ENCODE assay signal across 8 cellular contexts in the genomic region with DNA sequence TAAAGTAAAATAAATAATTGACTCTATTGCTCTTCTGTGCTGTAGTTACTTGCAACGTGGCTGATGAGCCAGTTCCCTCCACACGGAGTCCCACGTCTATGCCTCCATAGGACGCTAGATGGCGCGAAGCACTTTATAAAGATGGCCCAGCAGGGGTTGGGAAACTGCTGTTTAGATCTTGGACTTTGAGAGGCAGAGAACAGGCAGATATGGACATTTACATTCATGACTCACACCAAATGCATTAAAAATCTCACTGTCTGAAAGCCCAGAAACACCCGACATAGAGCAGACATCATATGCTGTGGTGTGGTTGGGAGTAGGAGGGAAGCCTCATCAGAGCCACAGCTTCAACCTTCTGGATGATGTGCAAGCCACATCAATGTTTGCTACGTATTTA.
A peak's percentile ranks its signal among the peaks of the same experiment; 100 is the strongest.
DNase-seq lines count a peak whose midpoint lies in the region; ATAC-seq and TF ChIP-seq lines count a peak whose summit lies in the region.

No MANE protein-coding gene starts in this region.

- in situ Hi-C loops in ACHN (cut with HindIII; ENCODE audit: low pct_ligation_motif_present, low pct_unique_long_range_greater_than_20kb, low sequenced_read_pairs), result no loop called here

- H3K27ac ChIP-seq in SK-N-MC (no peak overlapping the region), body of pancreas (no peak overlapping the region), iPS DF 6.9 (ENCODE audit: low read length) (no peak overlapping the region), spleen (no peak overlapping the region)

- TF ChIP-seq POLR2A in GM18505 (IDR thresholded peaks at IDR 0.05; ENCODE audit: borderline replicate concordance, extremely low read depth, insufficient read depth, insufficient read length) (no peak), body of pancreas (IDR thresholded peaks at IDR 0.05) (no peak), spleen (IDR thresholded peaks at IDR 0.05) (no peak)

- no peak overlapping the region for H3K9ac ChIP-seq in SK-N-MC (ENCODE audit: insufficient read length)

- peak overlapping the region; percentile 74 for H3K4me3 ChIP-seq in SK-N-MC
- no peak overlapping the region for H3K4me3 ChIP-seq in body of pancreas
- H3K4me3 ChIP-seq in iPS DF 6.9 (ENCODE audit: low read length), result no peak overlapping the region
- no peak overlapping the region for H3K4me3 ChIP-seq in spleen

- H3K4me1 ChIP-seq in body of pancreas (no peaks in the 10 kb centered on the region), iPS DF 6.9 (ENCODE audit: control insufficient read depth, insufficient read depth, low read length) (no peaks in the 10 kb centered on the region), spleen (peaks cover 0 to 5% (median 0%) of the 10 kb centered on the region in 6 donors)

- intact Hi-C loops in body of pancreas (cut with DNase I) (loop anchor here (5.0 kb wide), 1 partner anchor 441 kb away; no protein-coding TSS in a partner anchor), spleen (cut with DNase I; ENCODE audit: low total_unique reads) (loop anchor here (5.0 kb wide), 1 partner anchor 441 kb away; no protein-coding TSS in a partner anchor)

- TF ChIP-seq CTCF in body of pancreas (IDR thresholded peaks at IDR 0.05), result peak; percentile 70 to 92 (median 87)
- TF ChIP-seq CTCF in spleen (IDR thresholded peaks at IDR 0.05 in 8 of 11, conservative IDR thresholded peaks at IDR 0.05 in 3 of 11), result peak in 10 of 11 experiments; percentile 29 to 87 (median 72)

- WGBS in body of pancreas, 2 donors, result 7 to 8% methylated on average over 8 of the region's 8 CpGs
- WGBS in iPS DF 6.9 (ENCODE audit: insufficient coverage, insufficient read length), result no CpG with 5 or more reads among the region's 8 CpGs
- WGBS in spleen, 5 donors, result 9 to 13% (median 12%) methylated on average over 8 of the region's 8 CpGs

- no peaks in the 10 kb centered on the region for H3K36me3 ChIP-seq in SK-N-MC (ENCODE audit: insufficient read depth, low read length)
- no peaks in the 10 kb centered on the region for H3K36me3 ChIP-seq in body of pancreas (replicated peaks in 1 of 2; ENCODE audit: insufficient read depth in 1 of 2, low read depth in 2 of 2)
- no peaks in the 10 kb centered on the region for H3K36me3 ChIP-seq in iPS DF 6.9 (ENCODE audit: control insufficient read depth, insufficient read depth, low read length)
- no peaks in the 10 kb centered on the region for H3K36me3 ChIP-seq in spleen

- H3K27me3 ChIP-seq in body of pancreas (no peaks in the 10 kb centered on the region), iPS DF 6.9 (ENCODE audit: control insufficient read depth, insufficient read depth, low read length) (no peaks in the 10 kb centered on the region), spleen (replicated peaks in 1 of 7) (no peaks in the 10 kb centered on the region)

- DNase-seq in ACHN, result peak; percentile 77
- peak; percentile 99 for DNase-seq in NCI-H1105 treated with DMSO at 0.1 percent for 48 hours (lab: John Stamatoyannopoulos, UW)
- peak; percentile 66 for DNase-seq in SK-N-MC (ENCODE audit: low read depth, low spot score)
- DNase-seq in body of pancreas, result peak; percentile 73 to 83 (median 74)
- peak; percentile 48 for DNase-seq in iPS DF 6.9 (ENCODE audit: low read depth, low spot score)
- DNase-seq in spleen, result no peak

- H3K9me3 ChIP-seq in SK-N-MC (ENCODE audit: low read depth, low read length) (no peaks in the 10 kb centered on the region), body of pancreas (no peaks in the 10 kb centered on the region), iPS DF 6.9 (ENCODE audit: control insufficient read depth, insufficient read depth, low read length) (no peaks in the 10 kb centered on the region), spleen (no peaks in the 10 kb centered on the region)

- ATAC-seq in GM18505 (IDR thresholded peaks at IDR 0.05; ENCODE audit: unreplicated experiment), result peak; percentile 97
- peak; percentile 99 for ATAC-seq in HG02870 (IDR thresholded peaks at IDR 0.05; ENCODE audit: unreplicated experiment)
- ATAC-seq in body of pancreas, result peak; percentile 87
